In the genomic region with DNA sequence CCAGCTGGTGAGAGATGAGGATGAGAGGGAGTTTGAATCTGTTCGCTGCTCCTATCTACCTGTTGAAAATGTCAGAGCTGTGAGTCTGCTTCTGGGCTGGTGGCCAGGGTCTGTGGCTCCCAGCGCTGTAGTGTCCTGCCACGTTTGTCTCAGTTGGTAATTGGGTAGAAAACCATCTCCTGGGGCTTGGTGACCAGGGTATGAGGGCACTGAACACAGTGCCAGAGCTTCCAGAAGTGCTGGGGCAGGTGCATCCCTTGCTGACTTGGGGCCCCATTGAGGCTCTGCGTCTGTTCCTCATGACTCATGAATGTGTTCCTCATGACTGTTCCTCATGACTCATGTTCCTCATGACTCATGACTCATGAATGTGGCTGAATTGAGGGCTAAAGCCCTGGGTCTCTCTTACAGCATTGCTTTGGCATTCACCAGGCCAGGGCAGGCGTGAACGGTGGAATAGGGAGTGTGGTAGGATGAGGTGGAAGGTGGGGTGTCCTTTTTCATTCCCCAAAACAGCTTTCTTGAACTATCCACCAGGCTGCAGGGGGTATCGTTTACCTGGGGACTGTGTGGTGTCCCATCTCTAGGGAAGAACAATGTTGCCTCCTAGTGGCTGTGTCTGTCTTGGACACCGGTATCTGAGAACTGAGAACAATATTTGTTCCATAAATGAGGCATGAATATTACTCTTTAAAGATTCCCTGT, we compare ENCODE assay signal across 1 cellular context.
A peak's percentile ranks its signal among the peaks of the same experiment; 100 is the strongest.
TF ChIP-seq lines count a peak whose summit lies in the region.

No MANE protein-coding gene starts in this region.

TF ChIP-seq in K562, 482 proteins besides CTCF, POLR2A, EP300 and RAD21 (continued from another document and continues in another):
- TF ChIP-seq, protein P1, sequence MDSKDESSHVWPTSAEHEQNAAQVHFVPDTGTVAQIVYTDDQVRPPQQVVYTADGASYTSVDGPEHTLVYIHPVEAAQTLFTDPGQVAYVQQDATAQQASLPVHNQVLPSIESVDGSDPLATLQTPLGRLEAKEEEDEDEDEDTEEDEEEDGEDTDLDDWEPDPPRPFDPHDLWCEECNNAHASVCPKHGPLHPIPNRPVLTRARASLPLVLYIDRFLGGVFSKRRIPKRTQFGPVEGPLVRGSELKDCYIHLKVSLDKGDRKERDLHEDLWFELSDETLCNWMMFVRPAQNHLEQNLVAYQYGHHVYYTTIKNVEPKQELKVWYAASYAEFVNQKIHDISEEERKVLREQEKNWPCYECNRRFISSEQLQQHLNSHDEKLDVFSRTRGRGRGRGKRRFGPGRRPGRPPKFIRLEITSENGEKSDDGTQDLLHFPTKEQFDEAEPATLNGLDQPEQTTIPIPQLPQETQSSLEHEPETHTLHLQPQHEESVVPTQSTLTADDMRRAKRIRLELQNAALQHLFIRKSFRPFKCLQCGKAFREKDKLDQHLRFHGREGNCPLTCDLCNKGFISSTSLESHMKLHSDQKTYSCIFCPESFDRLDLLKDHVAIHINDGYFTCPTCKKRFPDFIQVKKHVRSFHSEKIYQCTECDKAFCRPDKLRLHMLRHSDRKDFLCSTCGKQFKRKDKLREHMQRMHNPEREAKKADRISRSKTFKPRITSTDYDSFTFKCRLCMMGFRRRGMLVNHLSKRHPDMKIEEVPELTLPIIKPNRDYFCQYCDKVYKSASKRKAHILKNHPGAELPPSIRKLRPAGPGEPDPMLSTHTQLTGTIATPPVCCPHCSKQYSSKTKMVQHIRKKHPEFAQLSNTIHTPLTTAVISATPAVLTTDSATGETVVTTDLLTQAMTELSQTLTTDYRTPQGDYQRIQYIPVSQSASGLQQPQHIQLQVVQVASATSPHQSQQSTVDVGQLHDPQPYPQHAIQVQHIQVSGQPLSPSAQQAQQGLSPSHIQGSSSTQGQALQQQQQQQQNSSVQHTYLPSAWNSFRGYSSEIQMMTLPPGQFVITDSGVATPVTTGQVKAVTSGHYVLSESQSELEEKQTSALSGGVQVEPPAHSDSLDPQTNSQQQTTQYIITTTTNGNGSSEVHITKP (IDR thresholded peaks at IDR 0.05; ENCODE audit: partially characterized antibody): no peak
- TF ChIP-seq, protein P2, sequence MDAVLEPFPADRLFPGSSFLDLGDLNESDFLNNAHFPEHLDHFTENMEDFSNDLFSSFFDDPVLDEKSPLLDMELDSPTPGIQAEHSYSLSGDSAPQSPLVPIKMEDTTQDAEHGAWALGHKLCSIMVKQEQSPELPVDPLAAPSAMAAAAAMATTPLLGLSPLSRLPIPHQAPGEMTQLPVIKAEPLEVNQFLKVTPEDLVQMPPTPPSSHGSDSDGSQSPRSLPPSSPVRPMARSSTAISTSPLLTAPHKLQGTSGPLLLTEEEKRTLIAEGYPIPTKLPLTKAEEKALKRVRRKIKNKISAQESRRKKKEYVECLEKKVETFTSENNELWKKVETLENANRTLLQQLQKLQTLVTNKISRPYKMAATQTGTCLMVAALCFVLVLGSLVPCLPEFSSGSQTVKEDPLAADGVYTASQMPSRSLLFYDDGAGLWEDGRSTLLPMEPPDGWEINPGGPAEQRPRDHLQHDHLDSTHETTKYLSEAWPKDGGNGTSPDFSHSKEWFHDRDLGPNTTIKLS (IDR thresholded peaks at IDR 0.05; ENCODE audit: borderline replicate concordance, low read depth): peak; percentile 31; the same call in 1 of the 2 replicates
- no peak for TF ChIP-seq KDM2B (CRISPR knock-in tag; IDR thresholded peaks at IDR 0.05)
- TF ChIP-seq ETV1 (tag; conservative IDR thresholded peaks at IDR 0.05; ENCODE audit: low read depth): peak; percentile 54; the same call in 1 of the 2 replicates
- TF ChIP-seq FOXK1 (CRISPR knock-in tag; IDR thresholded peaks at IDR 0.05; ENCODE audit: borderline replicate concordance): no peak
- TF ChIP-seq EZH2 (IDR thresholded peaks at IDR 0.05; ENCODE audit: borderline replicate concordance, low read depth, low read length): no peak
- TF ChIP-seq, protein P3, sequence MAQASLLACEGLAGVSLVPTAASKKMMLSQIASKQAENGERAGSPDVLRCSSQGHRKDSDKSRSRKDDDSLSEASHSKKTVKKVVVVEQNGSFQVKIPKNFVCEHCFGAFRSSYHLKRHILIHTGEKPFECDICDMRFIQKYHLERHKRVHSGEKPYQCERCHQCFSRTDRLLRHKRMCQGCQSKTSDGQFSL (CRISPR knock-in tag; IDR thresholded peaks at IDR 0.05): no peak
- TF ChIP-seq, protein P3 (tag; IDR thresholded peaks at IDR 0.05): no peak
- no peak for TF ChIP-seq ZNF3 (CRISPR knock-in tag; IDR thresholded peaks at IDR 0.05)
- no peak for TF ChIP-seq MCM7 (IDR thresholded peaks at IDR 0.05)
- TF ChIP-seq ZNF134 (CRISPR knock-in tag; conservative IDR thresholded peaks at IDR 0.05): no peak; the same call in 1 of the 2 replicates
- TF ChIP-seq HNRNPUL1 (IDR thresholded peaks at IDR 0.05; ENCODE audit: low read length): no peak
- TF ChIP-seq PTRF (tag; IDR thresholded peaks at IDR 0.05): no peak
- peak; percentile 100 for TF ChIP-seq JUND (IDR thresholded peaks at IDR 0.05; ENCODE audit: borderline replicate concordance, low read depth, low read length)
- peak; percentile 100 for TF ChIP-seq JUND (tag; IDR thresholded peaks at IDR 0.05; ENCODE audit: borderline replicate concordance, low read depth, low read length)
- no peak for TF ChIP-seq RBM25 (IDR thresholded peaks at IDR 0.05; ENCODE audit: low read depth, low read length, severe bottlenecking)
- TF ChIP-seq TRIM28 (IDR thresholded peaks at IDR 0.05): no peak
- no peak for TF ChIP-seq SRSF1 (IDR thresholded peaks at IDR 0.05; ENCODE audit: low read depth, low read length)
- no peak for TF ChIP-seq POLR2H (tag; IDR thresholded peaks at IDR 0.05; ENCODE audit: low read depth)
- TF ChIP-seq, protein P4, sequence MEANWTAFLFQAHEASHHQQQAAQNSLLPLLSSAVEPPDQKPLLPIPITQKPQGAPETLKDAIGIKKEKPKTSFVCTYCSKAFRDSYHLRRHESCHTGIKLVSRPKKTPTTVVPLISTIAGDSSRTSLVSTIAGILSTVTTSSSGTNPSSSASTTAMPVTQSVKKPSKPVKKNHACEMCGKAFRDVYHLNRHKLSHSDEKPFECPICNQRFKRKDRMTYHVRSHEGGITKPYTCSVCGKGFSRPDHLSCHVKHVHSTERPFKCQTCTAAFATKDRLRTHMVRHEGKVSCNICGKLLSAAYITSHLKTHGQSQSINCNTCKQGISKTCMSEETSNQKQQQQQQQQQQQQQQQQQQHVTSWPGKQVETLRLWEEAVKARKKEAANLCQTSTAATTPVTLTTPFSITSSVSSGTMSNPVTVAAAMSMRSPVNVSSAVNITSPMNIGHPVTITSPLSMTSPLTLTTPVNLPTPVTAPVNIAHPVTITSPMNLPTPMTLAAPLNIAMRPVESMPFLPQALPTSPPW (CRISPR knock-in tag; IDR thresholded peaks at IDR 0.05): peak; percentile 42; the same call in 1 of the 2 replicates
- TF ChIP-seq, protein P5, sequence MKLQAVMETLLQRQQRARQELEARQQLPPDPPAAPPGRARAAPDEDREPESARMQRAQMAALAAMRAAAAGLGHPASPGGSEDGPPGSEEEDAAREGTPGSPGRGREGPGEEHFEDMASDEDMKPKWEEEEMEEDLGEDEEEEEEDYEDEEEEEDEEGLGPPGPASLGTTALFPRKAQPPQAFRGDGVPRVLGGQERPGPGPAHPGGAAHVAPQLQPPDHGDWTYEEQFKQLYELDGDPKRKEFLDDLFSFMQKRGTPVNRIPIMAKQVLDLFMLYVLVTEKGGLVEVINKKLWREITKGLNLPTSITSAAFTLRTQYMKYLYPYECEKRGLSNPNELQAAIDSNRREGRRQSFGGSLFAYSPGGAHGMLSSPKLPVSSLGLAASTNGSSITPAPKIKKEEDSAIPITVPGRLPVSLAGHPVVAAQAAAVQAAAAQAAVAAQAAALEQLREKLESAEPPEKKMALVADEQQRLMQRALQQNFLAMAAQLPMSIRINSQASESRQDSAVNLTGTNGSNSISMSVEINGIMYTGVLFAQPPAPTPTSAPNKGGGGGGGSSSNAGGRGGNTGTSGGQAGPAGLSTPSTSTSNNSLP (IDR thresholded peaks at IDR 0.05; ENCODE audit: borderline replicate concordance, low read depth, low read length): no peak
- no peak for TF ChIP-seq GATA2 (CRISPR knock-in tag; IDR thresholded peaks at IDR 0.05)
- TF ChIP-seq CBX3 (IDR thresholded peaks at IDR 0.05; ENCODE audit: borderline replicate concordance in 1 of 2, low read length in 2 of 2): peak in 1 of 2 experiments; percentile 76; a peak in 2 of 3 replicates
- TF ChIP-seq KAT2B (IDR thresholded peaks at IDR 0.05; ENCODE audit: low read depth, low read length): no peak
- TF ChIP-seq NFIC (IDR thresholded peaks at IDR 0.05): no peak; the same call in 1 of the 2 replicates
- no peak for TF ChIP-seq GTF2A2 (tag; IDR thresholded peaks at IDR 0.05)
- TF ChIP-seq IRF2 (CRISPR knock-in tag; IDR thresholded peaks at IDR 0.05): no peak
- TF ChIP-seq GTF2F1 (IDR thresholded peaks at IDR 0.05; ENCODE audit: low read depth, low read length): no peak
- TF ChIP-seq, protein P6, sequence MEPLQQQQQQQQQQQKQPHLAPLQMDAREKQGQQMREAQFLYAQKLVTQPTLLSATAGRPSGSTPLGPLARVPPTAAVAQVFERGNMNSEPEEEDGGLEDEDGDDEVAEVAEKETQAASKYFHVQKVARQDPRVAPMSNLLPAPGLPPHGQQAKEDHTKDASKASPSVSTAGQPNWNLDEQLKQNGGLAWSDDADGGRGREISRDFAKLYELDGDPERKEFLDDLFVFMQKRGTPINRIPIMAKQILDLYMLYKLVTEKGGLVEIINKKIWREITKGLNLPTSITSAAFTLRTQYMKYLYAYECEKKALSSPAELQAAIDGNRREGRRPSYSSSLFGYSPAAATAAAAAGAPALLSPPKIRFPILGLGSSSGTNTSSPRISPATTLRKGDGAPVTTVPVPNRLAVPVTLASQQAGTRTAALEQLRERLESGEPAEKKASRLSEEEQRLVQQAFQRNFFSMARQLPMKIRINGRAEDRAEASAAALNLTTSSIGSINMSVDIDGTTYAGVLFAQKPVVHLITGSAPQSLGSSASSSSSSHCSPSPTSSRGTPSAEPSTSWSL (CRISPR knock-in tag; IDR thresholded peaks at IDR 0.05; ENCODE audit: borderline replicate concordance): no peak
- TF ChIP-seq, protein P7, sequence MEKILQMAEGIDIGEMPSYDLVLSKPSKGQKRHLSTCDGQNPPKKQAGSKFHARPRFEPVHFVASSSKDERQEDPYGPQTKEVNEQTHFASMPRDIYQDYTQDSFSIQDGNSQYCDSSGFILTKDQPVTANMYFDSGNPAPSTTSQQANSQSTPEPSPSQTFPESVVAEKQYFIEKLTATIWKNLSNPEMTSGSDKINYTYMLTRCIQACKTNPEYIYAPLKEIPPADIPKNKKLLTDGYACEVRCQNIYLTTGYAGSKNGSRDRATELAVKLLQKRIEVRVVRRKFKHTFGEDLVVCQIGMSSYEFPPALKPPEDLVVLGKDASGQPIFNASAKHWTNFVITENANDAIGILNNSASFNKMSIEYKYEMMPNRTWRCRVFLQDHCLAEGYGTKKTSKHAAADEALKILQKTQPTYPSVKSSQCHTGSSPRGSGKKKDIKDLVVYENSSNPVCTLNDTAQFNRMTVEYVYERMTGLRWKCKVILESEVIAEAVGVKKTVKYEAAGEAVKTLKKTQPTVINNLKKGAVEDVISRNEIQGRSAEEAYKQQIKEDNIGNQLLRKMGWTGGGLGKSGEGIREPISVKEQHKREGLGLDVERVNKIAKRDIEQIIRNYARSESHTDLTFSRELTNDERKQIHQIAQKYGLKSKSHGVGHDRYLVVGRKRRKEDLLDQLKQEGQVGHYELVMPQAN (IDR thresholded peaks at IDR 0.05; ENCODE audit: borderline replicate concordance): no peak
- no peak for TF ChIP-seq PHB2 (IDR thresholded peaks at IDR 0.05; ENCODE audit: low read depth)
- TF ChIP-seq ZNF175 (CRISPR knock-in tag; IDR thresholded peaks at IDR 0.05; ENCODE audit: low read depth): peak; percentile 77; the same call in 1 of the 2 replicates
- no peak for TF ChIP-seq RBM39 (optimal IDR thresholded peaks at IDR 0.05; ENCODE audit: low read depth, low read length)
- TF ChIP-seq NFE2 (IDR thresholded peaks at IDR 0.05; ENCODE audit: low read depth): peak; percentile 93
- TF ChIP-seq, protein P8, sequence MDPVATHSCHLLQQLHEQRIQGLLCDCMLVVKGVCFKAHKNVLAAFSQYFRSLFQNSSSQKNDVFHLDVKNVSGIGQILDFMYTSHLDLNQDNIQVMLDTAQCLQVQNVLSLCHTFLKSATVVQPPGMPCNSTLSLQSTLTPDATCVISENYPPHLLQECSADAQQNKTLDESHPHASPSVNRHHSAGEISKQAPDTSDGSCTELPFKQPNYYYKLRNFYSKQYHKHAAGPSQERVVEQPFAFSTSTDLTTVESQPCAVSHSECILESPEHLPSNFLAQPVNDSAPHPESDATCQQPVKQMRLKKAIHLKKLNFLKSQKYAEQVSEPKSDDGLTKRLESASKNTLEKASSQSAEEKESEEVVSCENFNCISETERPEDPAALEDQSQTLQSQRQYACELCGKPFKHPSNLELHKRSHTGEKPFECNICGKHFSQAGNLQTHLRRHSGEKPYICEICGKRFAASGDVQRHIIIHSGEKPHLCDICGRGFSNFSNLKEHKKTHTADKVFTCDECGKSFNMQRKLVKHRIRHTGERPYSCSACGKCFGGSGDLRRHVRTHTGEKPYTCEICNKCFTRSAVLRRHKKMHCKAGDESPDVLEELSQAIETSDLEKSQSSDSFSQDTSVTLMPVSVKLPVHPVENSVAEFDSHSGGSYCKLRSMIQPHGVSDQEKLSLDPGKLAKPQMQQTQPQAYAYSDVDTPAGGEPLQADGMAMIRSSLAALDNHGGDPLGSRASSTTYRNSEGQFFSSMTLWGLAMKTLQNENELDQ (CRISPR knock-in tag; IDR thresholded peaks at IDR 0.05; ENCODE audit: borderline replicate concordance): no peak
- TF ChIP-seq KLF1 (tag; IDR thresholded peaks at IDR 0.05): no peak
- TF ChIP-seq XRCC3 (IDR thresholded peaks at IDR 0.05): no peak
- TF ChIP-seq, protein P9, sequence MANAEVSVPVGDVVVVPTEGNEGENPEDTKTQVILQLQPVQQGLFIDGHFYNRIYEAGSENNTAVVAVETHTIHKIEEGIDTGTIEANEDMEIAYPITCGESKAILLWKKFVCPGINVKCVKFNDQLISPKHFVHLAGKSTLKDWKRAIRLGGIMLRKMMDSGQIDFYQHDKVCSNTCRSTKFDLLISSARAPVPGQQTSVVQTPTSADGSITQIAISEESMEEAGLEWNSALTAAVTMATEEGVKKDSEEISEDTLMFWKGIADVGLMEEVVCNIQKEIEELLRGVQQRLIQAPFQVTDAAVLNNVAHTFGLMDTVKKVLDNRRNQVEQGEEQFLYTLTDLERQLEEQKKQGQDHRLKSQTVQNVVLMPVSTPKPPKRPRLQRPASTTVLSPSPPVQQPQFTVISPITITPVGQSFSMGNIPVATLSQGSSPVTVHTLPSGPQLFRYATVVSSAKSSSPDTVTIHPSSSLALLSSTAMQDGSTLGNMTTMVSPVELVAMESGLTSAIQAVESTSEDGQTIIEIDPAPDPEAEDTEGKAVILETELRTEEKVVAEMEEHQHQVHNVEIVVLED (CRISPR knock-in tag; IDR thresholded peaks at IDR 0.05): no peak
- TF ChIP-seq PTTG1 (tag; IDR thresholded peaks at IDR 0.05; ENCODE audit: low read depth): no peak
- TF ChIP-seq CCAR2 (IDR thresholded peaks at IDR 0.05; ENCODE audit: low read depth, low read length): no peak
- no peak for TF ChIP-seq CREBBP (IDR thresholded peaks at IDR 0.05; ENCODE audit: low read depth, low read length)
- TF ChIP-seq ETS2 (tag; IDR thresholded peaks at IDR 0.05; ENCODE audit: borderline replicate concordance, poor library complexity, severe bottlenecking): no peak
- no peak for TF ChIP-seq MYBL2 (IDR thresholded peaks at IDR 0.05; ENCODE audit: low read depth)
- TF ChIP-seq MYBL2 (CRISPR knock-in tag; IDR thresholded peaks at IDR 0.05; ENCODE audit: borderline replicate concordance): no peak
- peak; percentile 16; the same call in 1 of the 2 replicates for TF ChIP-seq FOXM1 (IDR thresholded peaks at IDR 0.05; ENCODE audit: low read depth)
- TF ChIP-seq FOXM1 (CRISPR knock-in tag; IDR thresholded peaks at IDR 0.05; ENCODE audit: low read depth): no peak
- TF ChIP-seq MXI1 (IDR thresholded peaks at IDR 0.05; ENCODE audit: low read depth, low read length): no peak
